Comparison of ENCODE assay signal across 10 cellular contexts in the genomic region with DNA sequence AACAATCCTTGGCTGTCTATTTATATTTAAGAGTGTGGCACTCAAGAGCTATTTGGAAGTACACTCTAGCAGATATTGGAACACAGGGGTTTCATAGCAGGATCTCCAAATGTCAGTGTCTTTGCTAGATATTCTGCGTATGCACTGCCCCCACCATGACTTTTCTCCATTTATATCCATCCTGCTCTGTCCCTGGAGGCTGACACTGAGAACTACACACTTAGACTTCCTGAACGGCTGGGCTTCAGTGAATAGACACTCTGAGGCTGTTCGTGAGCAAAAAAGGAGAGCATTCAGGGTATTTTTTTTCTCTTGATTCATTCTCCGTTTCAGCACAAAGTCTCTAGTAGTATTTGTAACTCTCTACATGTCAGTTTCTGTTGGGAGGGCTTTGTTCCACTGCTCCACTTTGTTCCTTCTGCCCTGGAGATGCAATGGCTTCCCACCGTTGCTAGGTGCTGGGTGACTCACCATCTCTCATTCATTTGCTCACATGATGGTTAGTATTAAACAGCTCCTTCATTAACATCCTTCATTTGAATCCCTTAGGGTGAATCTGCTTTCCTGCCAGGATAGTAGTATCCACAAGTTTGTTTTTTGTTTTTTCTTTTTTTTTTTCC.
DNase-seq lines count a peak whose midpoint lies in the region; ATAC-seq and TF ChIP-seq lines count a peak whose summit lies in the region.
"Had no signal": no experiment of that assay in that cellular context is flagged by ENCODE, and none has a peak within 500 bp of the region (broad histone marks: within the 10 kb centered on the region; RNA-seq: fewer than 3 reads in every experiment).

No MANE protein-coding gene starts in this region.

- peak; percentile 76 for DNase-seq in Caki2 (ENCODE audit: low read depth)
- DNase-seq in SK-N-DZ (ENCODE audit: low spot score), result peak; percentile 16
- peak in 28 of 51 donors; percentile 1 to 60 (median 30) for DNase-seq in hypothalamus (lab: John Stamatoyannopoulos, UW)
- DNase-seq in coronary artery (ENCODE audit: low spot score), result no peak
- no peak for DNase-seq in KG1 (lab: John Stamatoyannopoulos, UW)
- DNase-seq: activated CD4-positive, alpha-beta T cell treated with anti-CD3 and anti-CD28 coated beads for 4 hours; Calu3 had no signal

- ATAC-seq in HG02798 (IDR thresholded peaks at IDR 0.05; ENCODE audit: poor library complexity, unreplicated experiment) (peak; percentile 55), GM21528 (IDR thresholded peaks at IDR 0.05; ENCODE audit: low FRiP score, unreplicated experiment) (no peak), GM21717 (IDR thresholded peaks at IDR 0.05; ENCODE audit: unreplicated experiment) (no peak)

- TF ChIP-seq CTCF in coronary artery (IDR thresholded peaks at IDR 0.05), result no peak

- in situ Hi-C loops in Caki2 (cut with HindIII; ENCODE audit: low pct_unique_long_range_greater_than_20kb, low sequenced_read_pairs), result no loop called here

- H3K4me3 ChIP-seq in coronary artery, result no peak overlapping the region

- no peak overlapping the region for H3K27ac ChIP-seq in coronary artery

Comparison
In these comparisons a context has a peak if more than half of its experiments do, and no peak if none do; other contexts are left out.
1. DNase-seq: peak in Caki2 (single experiment), SK-N-DZ (single experiment) and hypothalamus (28 of 51); none in coronary artery (single experiment) and KG1 (single experiment).